8 cellular contexts compared by ENCODE assay signal in the genomic region with DNA sequence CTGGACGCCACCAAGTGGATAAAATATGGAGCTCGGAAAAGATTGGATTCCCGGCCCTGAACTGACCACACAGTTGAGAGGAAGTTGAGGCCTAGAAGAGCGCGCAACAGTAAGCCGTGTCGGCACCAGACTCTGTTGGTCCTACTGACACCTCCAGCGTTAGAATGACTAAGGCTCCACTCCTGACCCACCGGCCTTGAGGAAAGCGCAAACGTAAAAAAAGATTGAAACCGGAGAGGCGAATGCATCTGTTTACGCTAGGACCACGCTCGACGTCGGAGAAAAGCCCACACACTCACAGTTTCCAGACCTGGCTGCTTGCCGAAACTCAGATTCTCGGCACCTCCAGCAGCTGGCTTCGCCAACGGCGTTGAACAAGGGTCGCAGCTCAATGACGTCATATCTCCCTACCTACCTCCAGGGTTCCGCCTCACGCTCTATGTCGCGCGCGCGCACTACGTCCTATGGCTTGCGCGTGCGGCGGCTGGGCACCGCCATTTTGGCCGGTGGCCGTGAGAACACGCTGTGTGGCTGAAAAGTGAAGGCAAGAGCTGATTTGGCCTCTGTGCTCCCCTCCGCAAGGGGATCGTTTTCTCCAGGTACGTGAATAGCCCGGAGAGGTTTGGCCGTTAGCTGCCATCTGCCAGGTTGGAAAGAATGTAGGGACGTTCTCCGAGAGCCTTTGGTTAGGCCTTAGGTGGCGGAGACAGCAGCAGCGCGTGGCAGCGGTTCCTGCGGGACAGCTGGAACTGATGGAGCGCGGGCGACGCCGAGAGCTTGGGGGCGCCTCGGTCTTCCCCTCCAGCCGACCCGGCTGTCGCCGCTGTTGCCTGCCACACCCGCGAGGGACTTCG.
DNase-seq lines count a peak whose midpoint lies in the region; ATAC-seq and TF ChIP-seq lines count a peak whose summit lies in the region.

A gene (plus strand): TSS at position 491 of the 854 bp plus-strand sequence. CDS start 6,102 bp downstream, outside the sequence.
A gene with protein sequence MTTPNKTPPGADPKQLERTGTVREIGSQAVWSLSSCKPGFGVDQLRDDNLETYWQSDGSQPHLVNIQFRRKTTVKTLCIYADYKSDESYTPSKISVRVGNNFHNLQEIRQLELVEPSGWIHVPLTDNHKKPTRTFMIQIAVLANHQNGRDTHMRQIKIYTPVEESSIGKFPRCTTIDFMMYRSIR (minus strand): TSS at position 376 of the 854 bp plus-strand sequence. CDS start 2,097 bp downstream, outside the sequence.

- peak within 1 kb of the TSS; percentile 72 for H3K4me3 ChIP-seq in AG09309 (ENCODE audit: control insufficient read depth, low read depth, low read length)

- DNase-seq in AG09309 (ENCODE audit: low read depth) (peak; percentile 91), NCI-H345 treated with DMSO at 0.1 percent for 48 hours (lab: John Stamatoyannopoulos, UW; ENCODE audit: unreplicated experiment) (peak; percentile 80), inferior parietal cortex (ENCODE audit: extremely low spot score) (peak; percentile 97)
- DNase-seq in activated CD4-positive, CD25-positive, alpha-beta regulatory T cell (lab: John Stamatoyannopoulos, UW) = peak; percentile 86 to 94 (median 90)
- DNase-seq in central memory CD4-positive, alpha-beta T cell = peak; percentile 95
- DNase-seq in stimulated activated CD4-positive, alpha-beta T cell treated with anti-CD3 and anti-CD28 coated beads, Interleukin-12 subunit alpha, Interleukin-12 subunit beta, amount 100 ng/mL, for 24 hours (ENCODE audit: low read depth in 2 of 2) = peak; percentile 94 to 95

- ATAC-seq in GM19025 (IDR thresholded peaks at IDR 0.05; ENCODE audit: low read depth, unreplicated experiment) (peak; percentile 75), HG03342 (IDR thresholded peaks at IDR 0.05; ENCODE audit: unreplicated experiment) (peak; percentile 79)

- peak; percentile 41 for TF ChIP-seq CTCF in AG09309 (IDR thresholded peaks at IDR 0.05; ENCODE audit: control insufficient read depth, insufficient read depth, low read depth, low read length, missing control alignments)

Comparison
In these comparisons a context has a peak if more than half of its experiments do, and no peak if none do; other contexts are left out.
1. Peak in every context shown above with its lines: DNase-seq, ATAC-seq and H3K4me3 ChIP-seq.